Comparison of ENCODE assay signal across 1 cellular context in genomic region chr12:109065154-109065852, GRCh38.
TF ChIP-seq lines count a peak whose summit lies in the region.

No MANE protein-coding gene starts in this region.

TF ChIP-seq in GM12878, 131 proteins besides CTCF, POLR2A, EP300 and RAD21:
- TF ChIP-seq ZBTB40 (IDR thresholded peaks at IDR 0.05; ENCODE audit: borderline replicate concordance) (peak; percentile 82), MTA3 (IDR thresholded peaks at IDR 0.05; ENCODE audit: borderline replicate concordance, low read length) (no peak)
TF ChIP-seq in GM12878: peak in this region for 1.
